ENCODE assay signal across 1 cellular context in the genomic region with DNA sequence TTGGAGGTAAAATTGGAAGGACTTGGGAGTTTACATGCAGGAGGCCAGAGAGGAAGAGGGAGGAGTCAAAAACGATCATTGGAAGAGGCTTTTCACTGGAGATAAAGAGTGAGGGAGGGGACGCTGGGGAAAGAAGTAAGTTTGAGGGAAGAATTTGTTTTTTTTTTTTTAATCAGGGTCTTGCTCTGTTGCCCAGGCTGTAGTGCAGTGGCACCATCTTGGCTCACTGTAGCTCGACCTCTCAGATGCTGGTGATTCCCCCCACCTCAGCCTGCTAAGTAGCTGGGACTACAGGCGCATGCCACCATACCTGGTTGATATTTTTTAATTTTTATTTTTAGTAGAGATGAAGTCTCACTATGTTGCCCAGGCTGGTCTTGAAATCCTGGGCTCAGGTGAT.
TF ChIP-seq lines count a peak whose summit lies in the region.

No MANE protein-coding gene starts in this region.

TF ChIP-seq in HepG2, 621 proteins besides CTCF, POLR2A, EP300 and RAD21:
- TF ChIP-seq ZNF121 (CRISPR knock-in tag; IDR thresholded peaks at IDR 0.05): 0 out of 2 replicates have a peak, but pooled peaks have one; percentile 29
- no peak for TF ChIP-seq ZBTB38 (CRISPR knock-in tag; IDR thresholded peaks at IDR 0.05)
- TF ChIP-seq, protein P1, sequence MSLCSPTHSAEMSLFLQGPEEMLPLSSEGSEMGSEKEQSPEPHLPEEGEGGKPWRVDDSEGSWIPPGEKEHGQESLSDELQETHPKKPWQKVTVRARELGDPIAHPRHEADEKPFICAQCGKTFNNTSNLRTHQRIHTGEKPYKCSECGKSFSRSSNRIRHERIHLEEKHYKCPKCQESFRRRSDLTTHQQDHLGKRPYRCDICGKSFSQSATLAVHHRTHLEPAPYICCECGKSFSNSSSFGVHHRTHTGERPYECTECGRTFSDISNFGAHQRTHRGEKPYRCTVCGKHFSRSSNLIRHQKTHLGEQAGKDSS (CRISPR knock-in tag; IDR thresholded peaks at IDR 0.05; ENCODE audit: borderline replicate concordance, low read depth): no peak
- TF ChIP-seq, protein P2, sequence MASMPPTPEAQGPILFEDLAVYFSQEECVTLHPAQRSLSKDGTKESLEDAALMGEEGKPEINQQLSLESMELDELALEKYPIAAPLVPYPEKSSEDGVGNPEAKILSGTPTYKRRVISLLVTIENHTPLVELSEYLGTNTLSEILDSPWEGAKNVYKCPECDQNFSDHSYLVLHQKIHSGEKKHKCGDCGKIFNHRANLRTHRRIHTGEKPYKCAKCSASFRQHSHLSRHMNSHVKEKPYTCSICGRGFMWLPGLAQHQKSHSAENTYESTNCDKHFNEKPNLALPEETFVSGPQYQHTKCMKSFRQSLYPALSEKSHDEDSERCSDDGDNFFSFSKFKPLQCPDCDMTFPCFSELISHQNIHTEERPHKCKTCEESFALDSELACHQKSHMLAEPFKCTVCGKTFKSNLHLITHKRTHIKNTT (CRISPR knock-in tag; IDR thresholded peaks at IDR 0.05): no peak
